Comparison of ENCODE assay signal across 27 cellular contexts in the genomic region with DNA sequence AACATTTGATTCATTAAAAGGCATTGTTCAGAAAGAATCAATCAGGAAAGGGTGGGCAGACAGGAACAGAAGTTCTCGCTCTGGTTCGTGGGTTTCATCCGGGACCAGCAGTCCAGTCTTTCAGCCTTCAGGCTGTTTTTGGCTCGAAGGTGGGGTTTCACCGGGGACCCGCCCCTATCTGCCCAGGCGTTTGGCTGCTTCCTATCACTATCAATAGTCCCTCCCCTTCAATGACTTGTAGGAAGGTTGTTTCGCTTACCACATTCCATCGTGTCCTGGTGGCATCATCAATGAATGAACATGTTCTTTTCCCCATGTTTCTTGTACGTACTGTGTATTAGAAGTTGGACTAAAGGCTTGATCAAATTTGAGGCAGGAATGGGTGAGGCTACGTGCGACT.
"Had no signal": no experiment of that assay in that cellular context is flagged by ENCODE, and none has a peak within 500 bp of the region (broad histone marks: within the 10 kb centered on the region; RNA-seq: fewer than 3 reads in every experiment).

No MANE protein-coding gene starts in this region.

- H3K9ac ChIP-seq: neural progenitor cell, parathyroid adenoma had no signal

- H3K4me3 Mint-ChIP-seq: activated CD4-positive, alpha-beta memory T cell treated with anti-CD3 and anti-CD28 coated beads, Interleukin-2, amount 10 ng/mL, durations not matched to agents 7 days and 5 days; activated CD4-positive, alpha-beta T cell treated with anti-CD3 and anti-CD28 coated beads, Interleukin-2, amount 10 ng/mL, durations not matched to agents 7 days and 5 days; activated naive CD4-positive, alpha-beta T cell treated with anti-CD3 and anti-CD28 coated beads, Interleukin-2, amount 10 ng/mL, durations not matched to agents 7 days and 5 days; activated naive CD8-positive, alpha-beta T cell treated with anti-CD3 and anti-CD28 coated beads, Interleukin-2, amount 10 ng/mL, durations not matched to agents 7 days and 5 days; activated T-helper 1 cell treated with anti-CD3 and anti-CD28 coated beads, Interleukin-12 subunit alpha, Interleukin-12 subunit beta, Interleukin-2, Interleukin-4 antibody, amounts not matched to agents 30 ng/mL and 10 ng/mL and 1 ng/mL, durations not matched to agents 14 hours and 24 hours and 36 hours; effector memory CD8-positive, alpha-beta T cell; naive thymus-derived CD8-positive, alpha-beta T cell; neural progenitor cell; stimulated activated naive B cell treated with anti-CD40 and anti-IgM and Interleukin-4, amounts not matched to agents 10 μg/mL and 1 μg/mL and 100 μg/mL, for 72 hours had no signal

- H3K27me3 ChIP-seq: ascending aorta, brain microvascular endothelial cell, gastroesophageal sphincter, heart left ventricle, neural progenitor cell, right atrium auricular region, stomach, suprapubic skin, tibial artery had no signal

- FAIRE-seq: endothelial cell of umbilical vein, urothelium cell line had no signal

- H3K4me1 ChIP-seq: ascending aorta, parathyroid adenoma, tibial artery had no signal

- DNase-seq: activated CD4-positive, alpha-beta memory T cell treated with anti-CD3 and anti-CD28 coated beads, Interleukin-2, amount 10 ng/mL, durations not matched to agents 7 days and 5 days; activated CD4-positive, alpha-beta T cell treated with anti-CD3 and anti-CD28 coated beads for 1 hour; activated CD4-positive, alpha-beta T cell treated with anti-CD3 and anti-CD28 coated beads, Interleukin-2, amount 10 ng/mL, durations not matched to agents 7 days and 5 days; activated effector memory CD4-positive, alpha-beta T cell treated with anti-CD3 and anti-CD28 coated beads, Interleukin-2, amount 50 U/mL, for 16 hours; activated naive CD4-positive, alpha-beta T cell treated with anti-CD3 and anti-CD28 coated beads, Interleukin-2, amount 10 ng/mL, durations not matched to agents 7 days and 5 days; activated naive CD8-positive, alpha-beta T cell treated with anti-CD3 and anti-CD28 coated beads, Interleukin-2, amount 10 ng/mL, durations not matched to agents 7 days and 5 days; brain microvascular endothelial cell; effector memory CD8-positive, alpha-beta T cell; heart left ventricle; hypothalamus; naive thymus-derived CD8-positive, alpha-beta T cell; occipital lobe; stimulated activated CD4-positive, alpha-beta T cell treated with anti-CD3 and anti-CD28 coated beads, Interleukin-1b, Interleukin-23, amount 100 ng/mL, for 48 hours; stimulated activated naive B cell treated with anti-CD40 and anti-IgM and Interleukin-4, amounts not matched to agents 10 μg/mL and 1 μg/mL and 100 μg/mL, for 72 hours; stomach; tibial artery had no signal

- H3K4me2 ChIP-seq: neural progenitor cell, smooth muscle cell had no signal

- H3K9me3 ChIP-seq: ascending aorta, gastroesophageal sphincter, heart left ventricle, right atrium auricular region, stomach, suprapubic skin, tibial artery had no signal

- H3K36me3 ChIP-seq: ascending aorta, brain microvascular endothelial cell, heart left ventricle, neural progenitor cell, right atrium auricular region, suprapubic skin, tibial artery had no signal

- ATAC-seq: effector memory CD8-positive, alpha-beta T cell; gastroesophageal sphincter; heart left ventricle; naive thymus-derived CD8-positive, alpha-beta T cell; stimulated activated naive B cell treated with anti-CD40 and anti-IgM and Interleukin-4, amounts not matched to agents 10 μg/mL and 1 μg/mL and 100 μg/mL, for 72 hours had no signal

- H2AFZ ChIP-seq: neural progenitor cell, parathyroid adenoma had no signal

- H3K4me3 ChIP-seq: ascending aorta, coronary artery, gastroesophageal sphincter, heart left ventricle, neural progenitor cell, right atrium auricular region, smooth muscle cell, stomach, suprapubic skin, tibial artery had no signal

- H3K9me3 Mint-ChIP-seq: activated CD4-positive, alpha-beta memory T cell treated with anti-CD3 and anti-CD28 coated beads, Interleukin-2, amount 10 ng/mL, durations not matched to agents 7 days and 5 days; activated CD4-positive, alpha-beta T cell treated with anti-CD3 and anti-CD28 coated beads, Interleukin-2, amount 10 ng/mL, durations not matched to agents 7 days and 5 days; activated naive CD4-positive, alpha-beta T cell treated with anti-CD3 and anti-CD28 coated beads, Interleukin-2, amount 10 ng/mL, durations not matched to agents 7 days and 5 days; activated naive CD8-positive, alpha-beta T cell treated with anti-CD3 and anti-CD28 coated beads, Interleukin-2, amount 10 ng/mL, durations not matched to agents 7 days and 5 days; activated T-helper 1 cell treated with anti-CD3 and anti-CD28 coated beads, Interleukin-12 subunit alpha, Interleukin-12 subunit beta, Interleukin-2, Interleukin-4 antibody, amounts not matched to agents 30 ng/mL and 10 ng/mL and 1 ng/mL, durations not matched to agents 14 hours and 24 hours and 36 hours; effector memory CD8-positive, alpha-beta T cell; neural progenitor cell; stimulated activated naive B cell treated with anti-CD40 and anti-IgM and Interleukin-4, amounts not matched to agents 10 μg/mL and 1 μg/mL and 100 μg/mL, for 72 hours had no signal

- H3K4me1 Mint-ChIP-seq: activated CD4-positive, alpha-beta memory T cell treated with anti-CD3 and anti-CD28 coated beads, Interleukin-2, amount 10 ng/mL, durations not matched to agents 7 days and 5 days; activated CD4-positive, alpha-beta T cell treated with anti-CD3 and anti-CD28 coated beads, Interleukin-2, amount 10 ng/mL, durations not matched to agents 7 days and 5 days; activated naive CD4-positive, alpha-beta T cell treated with anti-CD3 and anti-CD28 coated beads, Interleukin-2, amount 10 ng/mL, durations not matched to agents 7 days and 5 days; naive thymus-derived CD8-positive, alpha-beta T cell had no signal

- H3K27ac ChIP-seq: ascending aorta, brain microvascular endothelial cell, coronary artery, gastroesophageal sphincter, heart left ventricle, neural progenitor cell, parathyroid adenoma, right atrium auricular region, stomach, suprapubic skin, tibial artery had no signal

- H3K27ac Mint-ChIP-seq: activated CD4-positive, alpha-beta memory T cell treated with anti-CD3 and anti-CD28 coated beads, Interleukin-2, amount 10 ng/mL, durations not matched to agents 7 days and 5 days; activated CD4-positive, alpha-beta T cell treated with anti-CD3 and anti-CD28 coated beads, Interleukin-2, amount 10 ng/mL, durations not matched to agents 7 days and 5 days; activated naive CD4-positive, alpha-beta T cell treated with anti-CD3 and anti-CD28 coated beads, Interleukin-2, amount 10 ng/mL, durations not matched to agents 7 days and 5 days; activated naive CD8-positive, alpha-beta T cell treated with anti-CD3 and anti-CD28 coated beads, Interleukin-2, amount 10 ng/mL, durations not matched to agents 7 days and 5 days; activated T-helper 1 cell treated with anti-CD3 and anti-CD28 coated beads, Interleukin-12 subunit alpha, Interleukin-12 subunit beta, Interleukin-2, Interleukin-4 antibody, amounts not matched to agents 30 ng/mL and 10 ng/mL and 1 ng/mL, durations not matched to agents 14 hours and 24 hours and 36 hours; effector memory CD8-positive, alpha-beta T cell; naive thymus-derived CD8-positive, alpha-beta T cell; neural progenitor cell; stimulated activated naive B cell treated with anti-CD40 and anti-IgM and Interleukin-4, amounts not matched to agents 10 μg/mL and 1 μg/mL and 100 μg/mL, for 72 hours had no signal

- H3K36me3 Mint-ChIP-seq: activated naive CD4-positive, alpha-beta T cell treated with anti-CD3 and anti-CD28 coated beads, Interleukin-2, amount 10 ng/mL, durations not matched to agents 7 days and 5 days; activated naive CD8-positive, alpha-beta T cell treated with anti-CD3 and anti-CD28 coated beads, Interleukin-2, amount 10 ng/mL, durations not matched to agents 7 days and 5 days; naive thymus-derived CD8-positive, alpha-beta T cell had no signal

- H3K27me3 Mint-ChIP-seq: activated CD4-positive, alpha-beta T cell treated with anti-CD3 and anti-CD28 coated beads, Interleukin-2, amount 10 ng/mL, durations not matched to agents 7 days and 5 days; naive thymus-derived CD8-positive, alpha-beta T cell; stimulated activated naive B cell treated with anti-CD40 and anti-IgM and Interleukin-4, amounts not matched to agents 10 μg/mL and 1 μg/mL and 100 μg/mL, for 72 hours had no signal
